13 cellular contexts compared by ENCODE assay signal in the genomic region with DNA sequence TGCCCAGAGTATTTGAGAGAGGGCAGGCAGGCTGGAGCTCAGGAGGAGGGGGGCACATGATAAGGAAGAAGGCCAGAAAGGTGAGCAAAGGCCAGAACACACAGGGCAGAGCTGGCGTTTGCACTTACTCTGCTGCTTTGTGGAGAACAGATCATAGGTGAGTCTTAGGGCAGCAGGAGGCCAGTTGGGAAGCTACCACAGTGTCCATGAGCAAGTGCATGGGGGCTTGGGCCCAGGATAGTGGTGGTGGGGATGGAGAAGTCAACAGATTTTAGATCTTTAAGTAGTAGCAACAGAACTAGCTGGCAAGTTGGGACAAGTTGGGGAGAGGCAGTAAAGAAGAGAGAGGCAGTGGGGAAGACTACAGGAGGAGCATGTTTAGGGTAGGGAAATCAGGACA.
"Had no signal": no experiment of that assay in that cellular context is flagged by ENCODE, and none has a peak within 500 bp of the region (broad histone marks: within the 10 kb centered on the region; RNA-seq: fewer than 3 reads in every experiment).

No MANE protein-coding gene starts in this region.

- H3K27ac ChIP-seq: right atrium auricular region, suprapubic skin had no signal

- H3K4me3 ChIP-seq: right atrium auricular region, suprapubic skin had no signal

- H3K9me3 ChIP-seq: right atrium auricular region, suprapubic skin had no signal

- H3K27me3 ChIP-seq: right atrium auricular region, suprapubic skin had no signal

- DNase-seq: activated B cell treated with CpG ODN at 0.5 μM for 24 hours; activated CD4-positive, alpha-beta T cell treated with anti-CD3 and anti-CD28 coated beads, Interleukin-2, amount 50 U/mL, for 1 hour; activated effector memory CD4-positive, alpha-beta T cell treated with Interleukin-2 at 50 U/mL for 16 hours; activated T-cell treated with anti-CD3 and anti-CD28 coated beads, Interleukin-2, amount 50 U/mL, for 1 hour; amygdala; effector CD4-positive, alpha-beta T cell; midbrain; naive B cell; stimulated activated CD4-positive, alpha-beta T cell treated with anti-CD3 and anti-CD28 coated beads, Interleukin-2, amount 100 ng/mL, for 48 hours; stimulated activated naive CD8-positive, alpha-beta T cell treated with anti-CD3 and anti-CD28 coated beads, Interleukin-15, Interleukin-2, amounts not matched to agents 100 U/mL and 50 U/mL, for 24 hours; T-helper 17 cell had no signal

- ATAC-seq: stimulated activated naive CD8-positive, alpha-beta T cell treated with anti-CD3 and anti-CD28 coated beads, Interleukin-15, Interleukin-2, amounts not matched to agents 100 U/mL and 50 U/mL, for 24 hours; T-helper 17 cell had no signal
